In the genomic region with DNA sequence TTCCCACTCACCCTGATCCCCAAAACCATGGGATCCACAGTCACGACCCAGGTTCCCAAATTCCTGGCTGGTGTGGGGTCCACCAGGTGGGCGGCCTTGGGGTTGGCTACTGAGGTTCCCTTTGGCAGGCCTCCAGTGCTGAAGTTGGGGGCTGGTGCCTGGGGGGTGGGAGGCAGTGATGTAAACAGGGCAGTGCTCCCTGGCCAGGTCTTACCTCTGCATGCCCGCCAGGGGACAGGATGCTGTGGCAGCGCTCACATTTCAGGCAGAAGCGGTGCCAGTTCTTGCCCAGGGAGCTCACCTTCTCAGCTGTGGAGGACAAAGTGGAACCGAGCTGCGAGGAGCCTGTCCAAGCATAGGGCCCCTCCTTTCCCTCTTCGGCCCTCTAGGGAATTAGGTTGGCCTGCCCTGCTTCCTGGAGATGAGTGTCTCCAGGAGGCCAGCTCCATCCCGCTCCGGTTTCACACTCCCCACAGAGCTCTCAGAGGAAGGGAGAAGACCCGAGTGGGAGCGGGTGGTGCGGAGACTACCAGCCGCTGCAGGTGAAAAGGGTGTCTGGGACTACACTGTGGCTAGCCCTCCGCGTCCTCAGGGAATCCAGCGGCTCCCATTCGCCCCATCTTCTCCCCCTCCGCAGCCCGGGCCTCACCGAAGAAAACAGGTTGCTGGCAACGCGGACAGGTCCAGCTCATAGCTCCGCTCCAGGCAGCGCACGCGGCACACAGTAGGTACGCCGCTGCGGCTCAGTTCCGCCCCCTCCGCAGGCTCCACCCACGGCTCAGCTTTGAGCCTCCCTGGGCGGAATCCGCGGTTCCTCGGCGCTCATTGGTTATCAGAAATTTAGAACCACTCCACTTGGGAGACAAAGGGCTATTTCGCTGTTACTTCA, we compare ENCODE assay signal across 8 cellular contexts. TPM values are rescaled to one million over a fixed set of nuclear protein-coding genes. Genes with fewer than 3 reads are reported as not detected.
DNase-seq lines count a peak whose midpoint lies in the region; ATAC-seq and TF ChIP-seq lines count a peak whose summit lies in the region.

A gene with protein sequence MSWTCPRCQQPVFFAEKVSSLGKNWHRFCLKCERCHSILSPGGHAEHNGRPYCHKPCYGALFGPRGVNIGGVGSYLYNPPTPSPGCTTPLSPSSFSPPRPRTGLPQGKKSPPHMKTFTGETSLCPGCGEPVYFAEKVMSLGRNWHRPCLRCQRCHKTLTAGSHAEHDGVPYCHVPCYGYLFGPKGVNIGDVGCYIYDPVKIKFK (minus strand): TSS at position 726 of the 889 bp plus-strand sequence. CDS start 34 bp downstream, at position 692.

- peak within 1 kb of the TSS; percentile 64 for H3K4me3 ChIP-seq in CD8-positive, alpha-beta memory T cell (ENCODE audit: low read length)
- peak within 1 kb of the TSS; percentile 62 for H3K4me3 ChIP-seq in psoas muscle

- ATAC-seq in GM21529 (IDR thresholded peaks at IDR 0.05; ENCODE audit: unreplicated experiment) (peak; percentile 63), Right ventricle myocardium inferior (peak; percentile 60), psoas muscle (peak; percentile 38 to 66 (median 53)), GM21737 (IDR thresholded peaks at IDR 0.05; ENCODE audit: unreplicated experiment) (no peak)

- DNase-seq in CD8-positive, alpha-beta memory T cell: peak; percentile 22 to 61 (median 28)
- DNase-seq in NCI-H345 treated with DMSO at 0.1 percent for 48 hours (lab: John Stamatoyannopoulos, UW; ENCODE audit: unreplicated experiment) (peak; percentile 53), Right ventricle myocardium inferior (ENCODE audit: missing footprints) (peak; percentile 81), psoas muscle (peak in 1 of 2 donors; percentile 64), SIG-M5 treated with dmso at 0.1 percent for 504 hours (lab: John Stamatoyannopoulos, UW; ENCODE audit: unreplicated experiment) (no peak)
- DNase-seq in activated T-helper 9 cell treated with anti-CD3 and anti-CD28 coated beads, Interleukin-2, amount 50 U/mL, for 16 hours (ENCODE audit: low read depth): peak; percentile 32

- H3K36me3 ChIP-seq in CD8-positive, alpha-beta memory T cell (ENCODE audit: insufficient read depth, low read length): no peaks in the 10 kb centered on the region
- no peaks in the 10 kb centered on the region for H3K36me3 ChIP-seq in psoas muscle (ENCODE audit: insufficient read depth in 1 of 2, low read depth in 1 of 2)

- no peaks in the 10 kb centered on the region for H3K27me3 ChIP-seq in CD8-positive, alpha-beta memory T cell (ENCODE audit: insufficient read depth, low read length, poor library complexity, severe bottlenecking)
- peaks cover 0 to 37% (median 0%) of the 10 kb centered on the region in 3 donors for H3K27me3 ChIP-seq in psoas muscle (ENCODE audit: insufficient read depth in 3 of 3, low read length in 2 of 3)

- intact Hi-C loops in Right ventricle myocardium inferior (cut with DNase I) (no loop called here), psoas muscle (cut with DNase I) (no loop called here)

- no peak for TF ChIP-seq CTCF in psoas muscle (IDR thresholded peaks at IDR 0.05)

- CTCF ChIA-PET in CD8-positive, alpha-beta memory T cell (lab: Charles Lee): interaction anchor here (0.9 to 4.1 kb wide), 11 partner anchors 11 to 198 kb away, joined by 3 to 18 read pairs (median 4); a partner anchor contains a TSS

- H3K27ac ChIP-seq in CD8-positive, alpha-beta memory T cell (ENCODE audit: low read depth, low read length): no peak within 1 kb of the TSS
- no peak within 1 kb of the TSS for H3K27ac ChIP-seq in psoas muscle

- POLR2A ChIA-PET in CD8-positive, alpha-beta memory T cell (lab: Charles Lee): interaction anchor here (0.9 kb wide), 1 partner anchor 61 kb away, joined by 3 read pairs; a partner anchor contains a TSS

- peak within 1 kb of the TSS; percentile 75 to 83 (median 78) for H3K4me3 Mint-ChIP-seq in CD8-positive, alpha-beta memory T cell

- H3K27ac Mint-ChIP-seq in CD8-positive, alpha-beta memory T cell: peak within 1 kb of the TSS in 4 of 8 donors; percentile 38 to 61 (median 54)

- WGBS in psoas muscle, 3 donors: 7 to 8% (median 7%) methylated on average over 36 to 39 of the region's 39 CpGs

- no peaks in the 10 kb centered on the region for H3K9me3 ChIP-seq in CD8-positive, alpha-beta memory T cell (ENCODE audit: low read length)
- no peaks in the 10 kb centered on the region for H3K9me3 ChIP-seq in psoas muscle

- H3K4me1 ChIP-seq in CD8-positive, alpha-beta memory T cell (ENCODE audit: insufficient read depth, low read length): peaks cover 15% of the 10 kb centered on the region
- peaks cover 10% of the 10 kb centered on the region for H3K4me1 ChIP-seq in psoas muscle

- H3K9me3 Mint-ChIP-seq in CD8-positive, alpha-beta memory T cell: no peaks in the 10 kb centered on the region

- H3K36me3 Mint-ChIP-seq in CD8-positive, alpha-beta memory T cell: no peaks in the 10 kb centered on the region

- peaks cover 8 to 13% of the 10 kb centered on the region in 2 donors for H3K27me3 Mint-ChIP-seq in CD8-positive, alpha-beta memory T cell

- H3K4me1 Mint-ChIP-seq in CD8-positive, alpha-beta memory T cell: peaks cover 3 to 19% (median 8%) of the 10 kb centered on the region in 3 donors

RNA-seq across cellular contexts. Expression of the gene that starts here (rescaled TPM):
- under 1 TPM in 1 of 2 experiments, not detected in 1; 0.63 TPM for total RNA-seq in CD8-positive, alpha-beta memory T cell
- polyA plus RNA-seq in CD8-positive, alpha-beta memory T cell: not detected
- 7.1 TPM for total RNA-seq in Right ventricle myocardium inferior
- total RNA-seq in psoas muscle: under 1 TPM in 1 of 4 donors, not detected in 3; 0.47 TPM
- under 1 TPM; 0.05 to 0.15 (median 0.09) TPM for polyA plus RNA-seq in psoas muscle

Comparison
In these comparisons a context has a peak if more than half of its experiments do, and no peak if none do; other contexts are left out.
1. Peak in DNase-seq and H3K4me3 ChIP-seq in CD8-positive, alpha-beta memory T cell; RNA of the gene not detected or under 1 TPM.
2. Peak in ATAC-seq and H3K4me3 ChIP-seq in psoas muscle; RNA of the gene not detected or under 1 TPM.